ENCODE assay signal across 12 cellular contexts in the genomic region with DNA sequence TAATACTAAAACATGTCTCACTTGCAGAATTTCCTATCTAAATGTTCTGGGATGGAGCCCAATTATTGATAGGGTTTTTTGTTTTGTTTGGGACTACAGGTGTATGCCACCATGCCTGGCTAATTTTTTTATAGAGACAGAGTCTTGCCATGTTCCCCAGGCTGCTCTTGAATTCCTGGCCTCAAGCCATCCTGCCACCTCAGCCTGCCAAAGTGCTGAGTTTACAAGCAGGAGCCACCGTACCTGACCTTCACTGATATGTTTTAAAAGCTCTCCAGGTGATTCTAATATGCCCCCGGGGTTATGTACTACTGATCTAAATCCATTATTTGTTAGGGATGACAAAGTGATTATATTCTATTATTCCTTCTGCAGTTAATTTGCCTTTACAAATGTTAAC. TPM values are rescaled to one million over a fixed set of nuclear protein-coding genes. Genes with fewer than 3 reads are reported as not detected.
DNase-seq lines count a peak whose midpoint lies in the region; ATAC-seq, FAIRE-seq and TF ChIP-seq lines count a peak whose summit lies in the region.
"Had no signal": no experiment of that assay in that cellular context is flagged by ENCODE, and none has a peak within 500 bp of the region (broad histone marks: within the 10 kb centered on the region; RNA-seq: fewer than 3 reads in every experiment).

No MANE protein-coding gene starts in this region.

- peaks cover 10% of the 10 kb centered on the region for H3K36me3 Mint-ChIP-seq in nephron (ENCODE audit: low read depth)

- peaks cover 16% of the 10 kb centered on the region for H3K4me1 Mint-ChIP-seq in nephron

- peak overlapping the region in 2 of 4 donors; percentile 26 to 96 for H3K27ac ChIP-seq in body of pancreas
- no peak overlapping the region for H3K27ac ChIP-seq in vagina

- WGBS in body of pancreas, 2 donors = 2 to 12% methylated on average over 2 of the region's 2 CpGs

- no peak for ATAC-seq in body of pancreas
- no peak for ATAC-seq in HG03354 (IDR thresholded peaks at IDR 0.05; ENCODE audit: poor library complexity, severe bottlenecking, unreplicated experiment)

- H3K9me3 Mint-ChIP-seq in nephron = no peaks in the 10 kb centered on the region

- peak overlapping the region; percentile 68 to 80 (median 77) for H3K4me3 Mint-ChIP-seq in nephron

- H3K27me3 ChIP-seq in body of pancreas (no peaks in the 10 kb centered on the region), vagina (no peaks in the 10 kb centered on the region)

- H3K4me1 ChIP-seq in body of pancreas (peaks cover 21% of the 10 kb centered on the region), vagina (peaks cover 15% of the 10 kb centered on the region)

- intact Hi-C loops in body of pancreas (cut with DNase I) = loop anchor here (10.0 kb wide), 1 partner anchor 65 kb away; a partner anchor contains a TSS
- intact Hi-C loops in vagina (cut with DNase I) = no loop called here

- H3K36me3 ChIP-seq in body of pancreas (replicated peaks in 1 of 2; ENCODE audit: insufficient read depth in 1 of 2, low read depth in 2 of 2) (no peaks in the 10 kb centered on the region), vagina (no peaks in the 10 kb centered on the region)

- TF ChIP-seq POLR2A in body of pancreas (IDR thresholded peaks at IDR 0.05) (no peak), vagina (IDR thresholded peaks at IDR 0.05) (no peak)

- H3K9me3 ChIP-seq in body of pancreas (no peaks in the 10 kb centered on the region), vagina (no peaks in the 10 kb centered on the region)
- H3K9me3 ChIP-seq: SK-N-SH had no signal

- TF ChIP-seq CTCF in body of pancreas (IDR thresholded peaks at IDR 0.05) (no peak), nephron (IDR thresholded peaks at IDR 0.05; ENCODE audit: unreplicated experiment in 3 of 3) (no peak), vagina (IDR thresholded peaks at IDR 0.05) (no peak)

- DNase-seq in DMS 273 treated with DMSO at 0.1 percent for 48 hours (lab: John Stamatoyannopoulos, UW) (peak; percentile 9), NCI-H1092 treated with DMSO at 0.1 percent for 48 hours (lab: John Stamatoyannopoulos, UW) (peak; percentile 81), body of pancreas (peak; percentile 69 to 82 (median 78)), RCC 7860 (ENCODE audit: low spot score) (no peak), vagina (ENCODE audit: extremely low spot score in 2 of 2) (no peak)
- DNase-seq: activated CD8-positive, alpha-beta memory T cell treated with anti-CD3 and anti-CD28 coated beads for 24 hours; NCI-H446; SK-N-SH; stimulated activated CD4-positive, alpha-beta T cell treated with anti-CD3 and anti-CD28 coated beads, Interleukin-1b, Interleukin-23, amount 100 ng/mL, for 48 hours had no signal

- H3K4me3 ChIP-seq in body of pancreas = no peak overlapping the region
- no peak overlapping the region for H3K4me3 ChIP-seq in vagina

- no peak for FAIRE-seq in RCC 7860 (lab: Jason Lieb, UNC)
- FAIRE-seq: GM18507 had no signal

- H3K27ac Mint-ChIP-seq in nephron = peak overlapping the region in 2 of 3 experiments; percentile 56 to 60

- H3K27me3 Mint-ChIP-seq in nephron (ENCODE audit: low read depth) = no peaks in the 10 kb centered on the region

RNA-seq across cellular contexts. Expression of a gene that starts 2.2 kb away (rescaled TPM):
- total RNA-seq in body of pancreas = 10 to 100 TPM in 1 of 2 donors, 1 to 10 TPM in 1; 9.6 to 10.2 TPM
- total RNA-seq in vagina = 15.5 TPM

Comparison
In these comparisons a context has a peak if more than half of its experiments do, and no peak if none do; other contexts are left out.
1. DNase-seq: peak in DMS 273 treated with DMSO at 0.1 percent for 48 hours (single experiment), NCI-H1092 treated with DMSO at 0.1 percent for 48 hours (single experiment) and body of pancreas (4 of 4); none in RCC 7860 (single experiment) and vagina (0 of 2).